10 cellular contexts compared by ENCODE assay signal in the genomic region with DNA sequence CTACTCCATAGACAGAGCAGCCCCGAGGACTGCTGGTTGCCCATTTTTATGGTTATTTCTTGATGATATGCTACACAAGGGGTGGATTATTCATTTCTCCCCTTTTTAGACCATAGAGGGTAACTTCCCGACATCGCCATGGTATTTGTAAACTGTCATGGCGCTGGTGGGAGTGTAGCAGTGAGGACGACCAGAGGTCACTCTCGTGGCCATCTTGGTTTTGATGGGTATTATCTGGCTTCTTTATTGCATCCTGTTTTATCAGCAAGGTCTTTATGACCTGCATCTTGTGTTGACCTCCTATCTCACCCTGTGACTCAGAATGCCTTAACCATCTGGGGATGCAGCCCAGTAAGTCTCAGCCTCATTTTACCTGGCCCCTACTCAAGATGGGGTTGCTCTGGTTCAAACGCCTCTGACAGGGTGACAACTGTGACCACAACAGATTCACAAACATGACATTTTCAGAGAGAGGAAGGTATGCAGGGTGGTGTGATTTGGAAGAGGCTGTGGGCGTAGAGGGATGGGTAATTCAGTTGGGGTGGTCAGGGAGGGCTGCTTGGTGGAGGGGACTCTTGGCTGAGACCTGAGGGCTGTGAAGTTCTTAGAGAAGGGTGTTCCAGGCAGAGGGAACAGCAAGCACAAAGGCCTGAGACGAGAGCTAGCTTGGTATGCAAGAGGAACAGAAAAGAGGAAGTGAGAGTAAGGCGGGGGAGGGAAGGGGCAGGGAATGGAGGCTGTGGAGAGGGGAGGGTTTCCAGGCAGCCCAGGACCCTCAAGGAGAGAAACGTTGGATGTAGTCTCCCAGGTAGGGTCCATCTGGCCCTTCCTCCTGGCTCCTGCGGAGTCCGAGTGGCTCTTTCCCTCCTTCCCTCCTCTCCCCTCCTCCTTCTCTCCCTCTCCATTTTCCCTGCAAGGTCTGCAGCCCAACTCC. TPM values are rescaled to one million over a fixed set of nuclear protein-coding genes. Genes with fewer than 3 reads are reported as not detected.
DNase-seq lines count a peak whose midpoint lies in the region; ATAC-seq and TF ChIP-seq lines count a peak whose summit lies in the region.
"Had no signal": no experiment of that assay in that cellular context is flagged by ENCODE, and none has a peak within 500 bp of the region (broad histone marks: within the 10 kb centered on the region; RNA-seq: fewer than 3 reads in every experiment).

No MANE protein-coding gene starts in this region.

- H3K4me3 ChIP-seq in neutrophil (ENCODE audit: low read depth in 1 of 2, low read length in 1 of 2) (no peak overlapping the region), SK-N-SH (ENCODE audit: low read depth in 2 of 2, low read length in 1 of 2) (no peak overlapping the region)

- no peak overlapping the region for H2AFZ ChIP-seq in SK-N-SH (ENCODE audit: low read depth)

- CTCF ChIA-PET in activated CD8-positive, alpha-beta memory T cell treated with anti-CD3 and anti-CD28 coated beads, Interleukin-2, amount 10 ng/mL, durations not matched to agents 7 days and 5 days (lab: Charles Lee) = interaction anchor here (1.5 to 2.0 kb wide), 2 partner anchors 51 kb away, joined by 8 read pairs; partner anchors contain the start of gene FXYD5
- CTCF ChIA-PET in SK-N-SH (lab: Yijun Ruan, JAX) = interaction anchor here (0.9 kb wide), 1 partner anchor 64 kb away, joined by 4 read pairs; the partner anchor contains the start of gene USF2

- no peaks in the 10 kb centered on the region for H3K79me2 ChIP-seq in SK-N-SH (ENCODE audit: insufficient read depth)

- no peaks in the 10 kb centered on the region for H3K9me2 ChIP-seq in SK-N-SH

- H3K4me1 ChIP-seq in neutrophil (ENCODE audit: control insufficient read depth in 1 of 2, insufficient read depth in 1 of 2, low read depth in 1 of 2, low read length in 1 of 2) (peaks cover 4 to 9% of the 10 kb centered on the region in 2 experiments), SK-N-SH (ENCODE audit: control insufficient read depth in 1 of 2, insufficient read depth in 2 of 2, low read depth in 1 of 2, low read length in 1 of 2) (no peaks in the 10 kb centered on the region)

- peaks cover 65% of the 10 kb centered on the region for H3K4me1 Mint-ChIP-seq in activated CD8-positive, alpha-beta memory T cell treated with anti-CD3 and anti-CD28 coated beads, Interleukin-2, amount 10 ng/mL, durations not matched to agents 7 days and 5 days
- H3K4me1 Mint-ChIP-seq in T-helper 2 cell treated with Interferon-gamma antibody and Interleukin-4, amounts not matched to agents 5 μg/mL and 100 μg/mL, for 36 hours (ENCODE audit: low read depth) = peaks cover 57% of the 10 kb centered on the region

- H3K9me3 ChIP-seq in neutrophil = no peaks in the 10 kb centered on the region
- H3K9me3 ChIP-seq in SK-N-SH = no peaks in the 10 kb centered on the region

- H3K27me3 ChIP-seq in neutrophil (peaks cover 21% of the 10 kb centered on the region), SK-N-SH (ENCODE audit: insufficient read depth) (peaks cover 29% of the 10 kb centered on the region; the same call in 1 of the 2 replicates)

- peak; percentile 18 for ATAC-seq in activated CD8-positive, alpha-beta memory T cell treated with anti-CD3 and anti-CD28 coated beads, Interleukin-2, amount 10 ng/mL, durations not matched to agents 7 days and 5 days
- peak; percentile 72 for ATAC-seq in HG03095 (IDR thresholded peaks at IDR 0.05; ENCODE audit: unreplicated experiment)

- POLR2A ChIA-PET in SK-N-SH (lab: Yijun Ruan, JAX) = no interaction called here

- no peak overlapping the region for H3K4me2 ChIP-seq in SK-N-SH

- peak overlapping the region; percentile 61 for H3K27ac ChIP-seq in neutrophil
- H3K27ac ChIP-seq in SK-N-SH (ENCODE audit: low read depth in 2 of 2, low read length in 1 of 2) = no peak overlapping the region
- H3K27ac ChIP-seq: epithelial cell of prostate had no signal

- H3K9ac ChIP-seq in SK-N-SH = no peak overlapping the region

- H3K9me3 Mint-ChIP-seq in activated CD8-positive, alpha-beta memory T cell treated with anti-CD3 and anti-CD28 coated beads, Interleukin-2, amount 10 ng/mL, durations not matched to agents 7 days and 5 days (ENCODE audit: low read depth) = no peaks in the 10 kb centered on the region
- peaks cover 8% of the 10 kb centered on the region for H3K9me3 Mint-ChIP-seq in T-helper 2 cell treated with Interferon-gamma antibody and Interleukin-4, amounts not matched to agents 5 μg/mL and 100 μg/mL, for 36 hours

- no peaks in the 10 kb centered on the region for H3K36me3 ChIP-seq in neutrophil
- no peaks in the 10 kb centered on the region for H3K36me3 ChIP-seq in SK-N-SH (replicated peaks in 1 of 2; ENCODE audit: control insufficient read depth in 1 of 2, insufficient read depth in 2 of 2, low read length in 1 of 2)

- no peak for TF ChIP-seq EP300 in SK-N-SH (IDR thresholded peaks at IDR 0.05; ENCODE audit: borderline replicate concordance in 1 of 2, low read depth in 1 of 2, low read length in 1 of 2)

- intact Hi-C loops in posterior cingulate gyrus (cut with DNase I) = no loop called here

- no peaks in the 10 kb centered on the region for H3K27me3 Mint-ChIP-seq in activated CD8-positive, alpha-beta memory T cell treated with anti-CD3 and anti-CD28 coated beads, Interleukin-2, amount 10 ng/mL, durations not matched to agents 7 days and 5 days
- H3K27me3 Mint-ChIP-seq in T-helper 2 cell treated with Interferon-gamma antibody and Interleukin-4, amounts not matched to agents 5 μg/mL and 100 μg/mL, for 36 hours (ENCODE audit: low read depth) = no peaks in the 10 kb centered on the region

- TF ChIP-seq RAD21 in SK-N-SH (IDR thresholded peaks at IDR 0.05; ENCODE audit: low read length) = no peak

- peak overlapping the region; percentile 93 for H3K27ac Mint-ChIP-seq in activated CD8-positive, alpha-beta memory T cell treated with anti-CD3 and anti-CD28 coated beads, Interleukin-2, amount 10 ng/mL, durations not matched to agents 7 days and 5 days
- H3K27ac Mint-ChIP-seq in T-helper 2 cell treated with Interferon-gamma antibody and Interleukin-4, amounts not matched to agents 5 μg/mL and 100 μg/mL, for 36 hours = peak overlapping the region; percentile 98

- DNase-seq in activated CD8-positive, alpha-beta memory T cell treated with anti-CD3 and anti-CD28 coated beads, Interleukin-2, amount 10 ng/mL, durations not matched to agents 7 days and 5 days = peak; percentile 45
- no peak for DNase-seq in activated CD8-positive, alpha-beta memory T cell treated with anti-CD3 and anti-CD28 coated beads for 24 hours
- peak; percentile 10 for DNase-seq in T-helper 2 cell treated with Interferon-gamma antibody and Interleukin-4, amounts not matched to agents 5 μg/mL and 100 μg/mL, for 36 hours (ENCODE audit: low spot score)
- no peak for DNase-seq in SK-N-SH
- no peak for DNase-seq in islet precursor cell
- DNase-seq in posterior cingulate gyrus = no peak

- H3K36me3 Mint-ChIP-seq in activated CD8-positive, alpha-beta memory T cell treated with anti-CD3 and anti-CD28 coated beads, Interleukin-2, amount 10 ng/mL, durations not matched to agents 7 days and 5 days = peaks cover 11% of the 10 kb centered on the region
- H3K36me3 Mint-ChIP-seq in T-helper 2 cell treated with Interferon-gamma antibody and Interleukin-4, amounts not matched to agents 5 μg/mL and 100 μg/mL, for 36 hours (ENCODE audit: low read depth) = peaks cover 6% of the 10 kb centered on the region

- TF ChIP-seq CTCF in neutrophil (IDR thresholded peaks at IDR 0.05) (no peak), SK-N-SH (IDR thresholded peaks at IDR 0.05) (no peak)

- H3K4me3 Mint-ChIP-seq in activated CD8-positive, alpha-beta memory T cell treated with anti-CD3 and anti-CD28 coated beads, Interleukin-2, amount 10 ng/mL, durations not matched to agents 7 days and 5 days = no peak overlapping the region
- peak overlapping the region; percentile 86 for H3K4me3 Mint-ChIP-seq in T-helper 2 cell treated with Interferon-gamma antibody and Interleukin-4, amounts not matched to agents 5 μg/mL and 100 μg/mL, for 36 hours

- 38% methylated on average over 13 of the region's 13 CpGs for WGBS in SK-N-SH (ENCODE audit: low lambda C conversion rate)

- H4K20me1 ChIP-seq in SK-N-SH (ENCODE audit: insufficient read depth) = no peaks in the 10 kb centered on the region

- H3F3A ChIP-seq in SK-N-SH (replicated peaks; ENCODE audit: insufficient read depth) = no peaks in the 10 kb centered on the region

TF ChIP-seq in SK-N-SH, 30 proteins besides CTCF, POLR2A, EP300 and RAD21 (continues in another document):
- TF ChIP-seq SMC3 (IDR thresholded peaks at IDR 0.05; ENCODE audit: low read depth, low read length) (no peak), PBX3 (IDR thresholded peaks at IDR 0.05) (no peak), NRF1 (IDR thresholded peaks at IDR 0.05; ENCODE audit: low read depth, low read length) (no peak), TAF1 (IDR thresholded peaks at IDR 0.05; ENCODE audit: borderline replicate concordance, low read depth, low read length) (no peak), JUND (IDR thresholded peaks at IDR 0.05) (no peak)

RNA-seq across cellular contexts. Expression of gene FAM187B, which starts 23.5 kb away (rescaled TPM):
- total RNA-seq in activated CD8-positive, alpha-beta memory T cell treated with anti-CD3 and anti-CD28 coated beads, Interleukin-2, amount 10 ng/mL, durations not matched to agents 7 days and 5 days = not detected
- not detected in 2 replicates for polyA plus RNA-seq in SK-N-SH (2012; rRNA removed)
- polyA plus RNA-seq in SK-N-SH (2012; cell fraction: cytosol; rRNA removed) = not detected in 2 replicates
- polyA plus RNA-seq in SK-N-SH (2012; cell fraction: nucleus; rRNA removed) = not detected in 2 replicates
- total RNA-seq: SK-MEL-5 had no signal

RNA-seq across cellular contexts. Expression of gene LSR, which starts 43.7 kb away (rescaled TPM):
- total RNA-seq in activated CD8-positive, alpha-beta memory T cell treated with anti-CD3 and anti-CD28 coated beads, Interleukin-2, amount 10 ng/mL, durations not matched to agents 7 days and 5 days = 10 to 100 TPM in 1 of 2 experiments, 1 to 10 TPM in 1; 7.2 to 10.0 TPM
- 0.50 and 0.62 TPM in 2 replicates for polyA plus RNA-seq in SK-N-SH (2012; rRNA removed)
- polyA plus RNA-seq in SK-N-SH (2012; cell fraction: cytosol; rRNA removed) = 0.43 and 0.55 TPM in 2 replicates
- polyA plus RNA-seq in SK-N-SH (2012; cell fraction: nucleus; rRNA removed) = 0.20 and 0.52 TPM in 2 replicates

RNA-seq across cellular contexts. Expression of gene FXYD5, which starts 50.5 kb away (rescaled TPM):
- 100 to 1,000 TPM; 262 to 354 TPM for total RNA-seq in activated CD8-positive, alpha-beta memory T cell treated with anti-CD3 and anti-CD28 coated beads, Interleukin-2, amount 10 ng/mL, durations not matched to agents 7 days and 5 days
- polyA plus RNA-seq in SK-N-SH (2012; rRNA removed) = 107 and 195 TPM in 2 replicates
- polyA plus RNA-seq in SK-N-SH (2012; cell fraction: cytosol; rRNA removed) = 90.9 and 118 TPM in 2 replicates
- 64.6 and 65.4 TPM in 2 replicates for polyA plus RNA-seq in SK-N-SH (2012; cell fraction: nucleus; rRNA removed)

Comparison
In these comparisons a context has a peak if more than half of its experiments do, and no peak if none do; other contexts are left out.
1. DNase-seq: peak in activated CD8-positive, alpha-beta memory T cell treated with anti-CD3 and anti-CD28 coated beads, Interleukin-2, amount 10 ng/mL, durations not matched to agents 7 days and 5 days (single experiment) and T-helper 2 cell treated with Interferon-gamma antibody and Interleukin-4, amounts not matched to agents 5 μg/mL and 100 μg/mL, for 36 hours (single experiment); none in activated CD8-positive, alpha-beta memory T cell treated with anti-CD3 and anti-CD28 coated beads for 24 hours (single experiment), SK-N-SH (single experiment), islet precursor cell (single experiment) and posterior cingulate gyrus (0 of 10).